ENCODE assay signal across 13 cellular contexts in genomic region chr11:68364581-68364980, GRCh38.
"Had no signal": no experiment of that assay in that cellular context is flagged by ENCODE, and none has a peak within 500 bp of the region (broad histone marks: within the 10 kb centered on the region; RNA-seq: fewer than 3 reads in every experiment).

No MANE protein-coding gene starts in this region.

- H3K9me3 Mint-ChIP-seq: activated CD4-positive, alpha-beta memory T cell treated with anti-CD3 and anti-CD28 coated beads, Interleukin-2, amount 10 ng/mL, durations not matched to agents 7 days and 5 days; central memory CD8-positive, alpha-beta T cell; stimulated activated naive CD8-positive, alpha-beta T cell treated with anti-CD3 and anti-CD28 coated beads, Interleukin-15, amount 100 ng/mL, for 72 hours had no signal

- DNase-seq: activated CD4-positive, CD25-positive, alpha-beta regulatory T cell treated with anti-CD3 and anti-CD28 coated beads, Interleukin-2, amount 50 U/mL, for 72 hours; activated CD8-positive, alpha-beta memory T cell treated with anti-CD3 and anti-CD28 coated beads, Interleukin-2, amount 50 U/mL, for 48 hours; activated naive CD4-positive, alpha-beta T cell treated with Interleukin-2 at 50 U/mL for 16 hours; hippocampal formation; midbrain; naive thymus-derived CD4-positive, alpha-beta T cell; nucleus accumbens; psoas muscle; right lobe of liver; stimulated activated naive CD8-positive, alpha-beta T cell treated with anti-CD3 and anti-CD28 coated beads, Interleukin-15, amount 100 ng/mL, for 72 hours had no signal

- H3K27me3 Mint-ChIP-seq: activated CD4-positive, alpha-beta memory T cell treated with anti-CD3 and anti-CD28 coated beads, Interleukin-2, amount 10 ng/mL, durations not matched to agents 7 days and 5 days; central memory CD8-positive, alpha-beta T cell; naive thymus-derived CD4-positive, alpha-beta T cell; stimulated activated naive CD8-positive, alpha-beta T cell treated with anti-CD3 and anti-CD28 coated beads, Interleukin-15, amount 100 ng/mL, for 72 hours had no signal

- H3K4me1 ChIP-seq: right lobe of liver had no signal

- H3K27ac ChIP-seq: psoas muscle, right lobe of liver had no signal

- ATAC-seq: naive thymus-derived CD4-positive, alpha-beta T cell; psoas muscle; right lobe of liver had no signal

- H3K27ac Mint-ChIP-seq: activated CD4-positive, alpha-beta memory T cell treated with anti-CD3 and anti-CD28 coated beads, Interleukin-2, amount 10 ng/mL, durations not matched to agents 7 days and 5 days had no signal

- H3K27me3 ChIP-seq: right lobe of liver had no signal

- H3K4me3 ChIP-seq: psoas muscle, right lobe of liver, thoracic aorta had no signal

- H3K4me1 Mint-ChIP-seq: central memory CD8-positive, alpha-beta T cell had no signal

- H3K9me3 ChIP-seq: psoas muscle, right lobe of liver, thoracic aorta had no signal

- H3K4me3 Mint-ChIP-seq: activated CD4-positive, alpha-beta memory T cell treated with anti-CD3 and anti-CD28 coated beads, Interleukin-2, amount 10 ng/mL, durations not matched to agents 7 days and 5 days; central memory CD8-positive, alpha-beta T cell; naive thymus-derived CD4-positive, alpha-beta T cell; stimulated activated naive CD8-positive, alpha-beta T cell treated with anti-CD3 and anti-CD28 coated beads, Interleukin-15, amount 100 ng/mL, for 72 hours had no signal
